Comparison of ENCODE assay signal across 25 cellular contexts in the genomic region with DNA sequence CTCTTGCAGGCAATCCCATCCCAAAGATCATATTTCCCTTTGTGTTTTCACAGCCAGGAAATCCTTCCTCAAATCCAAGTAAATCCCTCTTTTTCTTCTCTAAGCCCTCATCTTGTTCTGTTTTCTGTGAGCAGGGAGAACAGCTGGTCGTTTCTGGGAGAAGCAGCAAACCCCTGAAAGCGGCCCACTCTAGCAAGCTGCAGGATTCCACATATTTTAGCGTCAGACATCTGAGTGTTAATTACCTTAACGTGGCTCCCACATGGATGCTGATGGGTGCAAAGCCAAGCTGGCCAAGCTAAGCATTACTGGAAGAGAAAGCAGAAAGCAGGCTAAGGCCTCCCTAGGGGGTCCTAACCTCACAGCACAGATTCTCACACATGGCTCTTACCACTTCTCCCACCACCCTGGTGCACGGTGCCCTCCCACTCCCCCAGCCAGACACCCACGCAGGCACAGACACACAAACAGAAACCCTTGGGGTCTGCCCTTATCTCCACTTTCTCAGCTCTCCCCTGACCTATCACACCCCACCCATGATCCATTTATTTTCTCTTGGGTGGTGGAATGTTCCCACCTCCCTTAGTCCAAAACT.
DNase-seq lines count a peak whose midpoint lies in the region; ATAC-seq and TF ChIP-seq lines count a peak whose summit lies in the region.
"Had no signal": no experiment of that assay in that cellular context is flagged by ENCODE, and none has a peak within 500 bp of the region (broad histone marks: within the 10 kb centered on the region; RNA-seq: fewer than 3 reads in every experiment).

No MANE protein-coding gene starts in this region.

- H3K4me3 ChIP-seq in SJCRH30: no peak overlapping the region
- no peak overlapping the region for H3K4me3 ChIP-seq in ascending aorta
- no peak overlapping the region for H3K4me3 ChIP-seq in Peyer's patch
- H3K4me3 ChIP-seq: BLaER1 had no signal

- TF ChIP-seq CTCF in ascending aorta (IDR thresholded peaks at IDR 0.05) (no peak), Peyer's patch (IDR thresholded peaks at IDR 0.05) (no peak)

- no peak for TF ChIP-seq POLR2A in Peyer's patch (IDR thresholded peaks at IDR 0.05)

- no peaks in the 10 kb centered on the region for H3K27me3 ChIP-seq in SJCRH30
- no peaks in the 10 kb centered on the region for H3K27me3 ChIP-seq in ascending aorta
- no peaks in the 10 kb centered on the region for H3K27me3 ChIP-seq in Peyer's patch
- H3K27me3 ChIP-seq: BLaER1 had no signal

- peak; percentile 13 for DNase-seq in Ammon's horn (ENCODE audit: low spot score)
- DNase-seq in NCI-H2171 (lab: John Stamatoyannopoulos, UW): peak; percentile 10
- DNase-seq in SJCRH30: peak; percentile 49 to 80
- DNase-seq in left kidney (ENCODE audit: low read depth, low spot score): peak; percentile 31
- DNase-seq in NK-92 (lab: John Stamatoyannopoulos, UW; ENCODE audit: unreplicated experiment): no peak
- DNase-seq in ascending aorta (ENCODE audit: low spot score in 2 of 2): no peak
- no peak for DNase-seq in Peyer's patch
- DNase-seq: 8988T; ACHN; CD4-positive, CD25-positive, alpha-beta regulatory T cell; DMS53; GOT3; HCEC 1CT; KBM-7; MV-4-11; NCI-H1105; NCI-H1436 treated with DMSO at 0.1 percent for 48 hours; NCI-H187 treated with DMSO at 0.1 percent for 48 hours; NCI-H345; NCI-H510A treated with DMSO at 0.1 percent for 48 hours; SIG-M5; SK-N-SH; SW 1271 had no signal

- intact Hi-C loops in ascending aorta (cut with DNase I): no loop called here

- H3K27ac ChIP-seq in SJCRH30 (no peak overlapping the region), ascending aorta (no peak overlapping the region), Peyer's patch (no peak overlapping the region)
- H3K27ac ChIP-seq: BLaER1 had no signal

- no peaks in the 10 kb centered on the region for H3K36me3 ChIP-seq in SJCRH30
- H3K36me3 ChIP-seq in ascending aorta: no peaks in the 10 kb centered on the region
- H3K36me3 ChIP-seq in Peyer's patch: no peaks in the 10 kb centered on the region
- H3K36me3 ChIP-seq: BLaER1 had no signal

- no peak for ATAC-seq in GM19324 (IDR thresholded peaks at IDR 0.05; ENCODE audit: low FRiP score, unreplicated experiment)

- H3K9me3 ChIP-seq in SJCRH30 (replicated peaks): no peaks in the 10 kb centered on the region
- H3K9me3 ChIP-seq in ascending aorta: peaks cover 0 to 7% of the 10 kb centered on the region in 2 donors
- peaks cover 0 to 2% (median 0%) of the 10 kb centered on the region in 4 donors for H3K9me3 ChIP-seq in Peyer's patch

- peaks cover 12% of the 10 kb centered on the region; the same call in 1 of the 2 replicates for H3K4me1 ChIP-seq in SJCRH30
- no peaks in the 10 kb centered on the region for H3K4me1 ChIP-seq in ascending aorta
- H3K4me1 ChIP-seq in Peyer's patch: no peaks in the 10 kb centered on the region

Comparison
In these comparisons a context has a peak if more than half of its experiments do, and no peak if none do; other contexts are left out.
1. DNase-seq: peak in Ammon's horn (single experiment), NCI-H2171 (single experiment), SJCRH30 (2 of 2) and left kidney (single experiment); none in NK-92 (single experiment), ascending aorta (0 of 2) and Peyer's patch (0 of 3).